8 cellular contexts compared by ENCODE assay signal in the genomic region with DNA sequence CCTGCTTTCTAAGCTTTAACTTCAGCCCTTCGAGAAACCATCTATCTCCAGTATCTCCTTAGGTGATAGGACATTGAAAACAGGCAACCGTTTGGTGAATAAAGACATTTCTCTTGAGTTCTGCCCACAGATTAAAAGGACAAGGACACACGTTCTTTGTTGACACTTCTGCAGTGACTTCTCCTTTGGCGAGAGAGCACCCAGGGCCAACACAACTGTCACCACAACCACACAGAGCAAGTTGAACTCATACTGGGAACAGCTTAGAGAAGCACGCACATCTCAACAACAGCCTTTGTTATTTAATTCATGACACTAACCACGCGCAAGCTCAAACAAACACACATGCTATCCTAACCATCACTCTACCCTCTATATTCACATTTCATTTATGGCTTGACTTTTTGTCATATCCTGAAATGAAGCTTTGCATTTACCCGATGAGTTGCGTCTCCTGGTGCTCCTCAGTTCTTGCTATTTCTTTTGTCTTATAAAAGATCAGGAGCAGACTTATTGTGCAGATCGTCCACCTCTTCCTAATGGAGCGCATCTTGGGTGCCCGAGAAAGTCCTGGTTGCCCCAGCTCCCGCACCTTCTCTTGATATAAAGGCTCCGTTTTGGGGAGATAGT. TPM values are rescaled to one million over a fixed set of nuclear protein-coding genes. Genes with fewer than 3 reads are reported as not detected.
DNase-seq lines count a peak whose midpoint lies in the region; ATAC-seq and TF ChIP-seq lines count a peak whose summit lies in the region.

No MANE protein-coding gene starts in this region.

- H2AFZ ChIP-seq in H9 (ENCODE audit: low read length): no peak overlapping the region

- no peak overlapping the region for H4K8ac ChIP-seq in H9 (replicated peaks; ENCODE audit: insufficient read length, low read depth, low read length)

- H3K9me3 Mint-ChIP-seq in H9 (no peaks in the 10 kb centered on the region; a peak in 1 of 5 replicates), brain (peaks cover 0 to 4% (median 0%) of the 10 kb centered on the region in 5 experiments)

- peak overlapping the region; percentile 44 to 66 for H3K4me3 ChIP-seq in Panc1 (ENCODE audit: low read depth in 2 of 2, low read length in 2 of 2)

- CTCF ChIA-PET in Panc1 (lab: Charles Lee): no interaction called here

- H3K9me3 ChIP-seq in H9 (ENCODE audit: control insufficient read depth, low read depth, low read length): no peaks in the 10 kb centered on the region
- no peaks in the 10 kb centered on the region for H3K9me3 ChIP-seq in Panc1 (ENCODE audit: control insufficient read depth, insufficient read depth, low read depth, low read length)

- no peaks in the 10 kb centered on the region for H4K20me1 ChIP-seq in H9 (ENCODE audit: control insufficient read depth, insufficient read depth, insufficient read length)

- H3K4me1 Mint-ChIP-seq in H9 (peaks cover 34 to 36% of the 10 kb centered on the region in 2 experiments), brain (peaks cover 44% of the 10 kb centered on the region)

- H3K79me1 ChIP-seq in H9 (ENCODE audit: insufficient read depth, low read depth, low read length, poor library complexity, severe bottlenecking): no peaks in the 10 kb centered on the region

- H3K4ac ChIP-seq in H9 (ENCODE audit: low read depth, low read length): no peak overlapping the region

- H3K4me2 ChIP-seq in H9 (ENCODE audit: insufficient read depth, insufficient read length, low read length): peak overlapping the region; percentile 99

- H2BK120ac ChIP-seq in H9 (ENCODE audit: low read depth, low read length, poor library complexity, severe bottlenecking): no peak overlapping the region

- H3T11ph ChIP-seq in H9 (ENCODE audit: low read length): no peak overlapping the region

- no peak overlapping the region for H2AK5ac ChIP-seq in H9 (ENCODE audit: insufficient read length, low read length)

- H3K23ac ChIP-seq in H9 (ENCODE audit: insufficient read length, low read depth, low read length): no peak overlapping the region

- H2BK20ac ChIP-seq in H9 (ENCODE audit: low read depth, low read length, poor library complexity, severe bottlenecking): no peak overlapping the region

- no peak overlapping the region for H4K5ac ChIP-seq in H9 (ENCODE audit: insufficient read length, low read depth, low read length)

- WGBS in H9 (ENCODE audit: extremely low coverage, insufficient read length, low lambda C conversion rate): no CpG with 5 or more reads among the region's 14 CpGs

- DNase-seq in H9 (peak; percentile 44), Panc1 (ENCODE audit: low read depth, low spot score) (no peak), HuH-7.5 (ENCODE audit: low spot score) (no peak), cerebellar cortex (ENCODE audit: low spot score) (no peak)
- DNase-seq in stimulated activated naive CD4-positive, alpha-beta T cell (lab: John Stamatoyannopoulos, UW): peak in 5 of 6 experiments; percentile 1 to 78 (median 50)

- POLR2A ChIA-PET in Panc1 (lab: Charles Lee): interaction anchor here (0.6 kb wide), 1 partner anchor 1265 kb away, joined by 3 read pairs; no protein-coding TSS in a partner anchor

- no TSS peak for BruUV-seq in Panc1 (replicated peaks; lab: Mats Ljungman, UMichigan)

- no peak overlapping the region for H3K9ac ChIP-seq in H9 (ENCODE audit: extremely low read depth, insufficient read length, low read length)

- H3K79me2 ChIP-seq in H9 (ENCODE audit: insufficient read depth, low read length): no peaks in the 10 kb centered on the region

- peaks cover 16% of the 10 kb centered on the region for H3K23me2 ChIP-seq in H9 (ENCODE audit: insufficient read length, low read depth, low read length, poor library complexity, severe bottlenecking)

- H3K36me3 Mint-ChIP-seq in H9 (ENCODE audit: insufficient read depth in 1 of 3, low read depth in 3 of 3) (no peaks in the 10 kb centered on the region; a peak in 1 of 7 replicates), brain (no peaks in the 10 kb centered on the region)

- no peak for ATAC-seq in Panc1
- ATAC-seq in GM21381 (IDR thresholded peaks at IDR 0.05; ENCODE audit: unreplicated experiment): no peak

- H3K27me3 ChIP-seq in H9 (ENCODE audit: insufficient read depth, low read length): peaks cover 40% of the 10 kb centered on the region
- H3K27me3 ChIP-seq in Panc1 (ENCODE audit: control insufficient read depth, insufficient read depth, low read length): peaks cover 21% of the 10 kb centered on the region
- H3K27me3 ChIP-seq in layer of hippocampus (ENCODE audit: control insufficient read depth, insufficient read depth, low read length): peaks cover 4% of the 10 kb centered on the region

- H3K4me1 ChIP-seq in H9 (ENCODE audit: insufficient read depth, low read length) (peaks cover 2% of the 10 kb centered on the region; the same call in 1 of the 2 replicates), Panc1 (ENCODE audit: control insufficient read depth, insufficient read depth, low read length) (peaks cover 4% of the 10 kb centered on the region)

- H3K4me3 Mint-ChIP-seq in H9: peak overlapping the region; percentile 70 to 91
- peak overlapping the region; percentile 90 to 97 (median 94) for H3K4me3 Mint-ChIP-seq in brain

- H3K56ac ChIP-seq in H9 (ENCODE audit: insufficient read length, low read depth, low read length): no peak overlapping the region

- no peak overlapping the region for H2BK5ac ChIP-seq in H9 (ENCODE audit: insufficient read length, low read length)

- TF ChIP-seq CTCF in H9 (conservative IDR thresholded peaks at IDR 0.05) (no peak), Panc1 (IDR thresholded peaks at IDR 0.05) (no peak), brain (conservative IDR thresholded peaks at IDR 0.05) (peak in 1 of 2 experiments; percentile 4)

- in situ Hi-C loops in Panc1 (cut with HindIII; ENCODE audit: low pct_unique_long_range_greater_than_20kb, low sequenced_read_pairs): no loop called here

- no peak overlapping the region for H4K91ac ChIP-seq in H9 (ENCODE audit: insufficient read length, low read depth, low read length)

- H3K18ac ChIP-seq in H9 (ENCODE audit: insufficient read length, low read depth, low read length): no peak overlapping the region

- H2BK15ac ChIP-seq in H9 (ENCODE audit: low read depth, low read length): no peak overlapping the region

- H3K36me3 ChIP-seq in Panc1 (ENCODE audit: control insufficient read depth, insufficient read depth, low read length): no peaks in the 10 kb centered on the region

- intact Hi-C loops in Panc1 (cut with micrococcal nuclease; ENCODE audit: unreplicated experiment): no loop called here

- H3K27me3 Mint-ChIP-seq in H9 (ENCODE audit: low read depth): peaks cover 92% of the 10 kb centered on the region
- peaks cover 43% of the 10 kb centered on the region for H3K27me3 Mint-ChIP-seq in brain

- H3K27ac Mint-ChIP-seq in H9 (no peak overlapping the region), brain (peak overlapping the region; percentile 44 to 97 (median 95))

- H2BK12ac ChIP-seq in H9 (ENCODE audit: insufficient read length, low read depth, low read length): no peak overlapping the region

- H3K27ac ChIP-seq in H9 (ENCODE audit: insufficient read length, low read depth, low read length) (no peak overlapping the region), Panc1 (ENCODE audit: low read length) (no peak overlapping the region), layer of hippocampus (ENCODE audit: low read depth, low read length) (peak overlapping the region; percentile 5)

- no peak overlapping the region for H3K14ac ChIP-seq in H9 (ENCODE audit: insufficient read depth, low read length)

RNA-seq across cellular contexts. Expression of a gene that starts 0.6 kb away (rescaled TPM):
- total RNA-seq in H9 (2021) (not detected in 2 replicates), Panc1 (2021; ENCODE audit: unreplicated experiment) (0.41 TPM)
- 0.34 TPM for polyA plus RNA-seq in Panc1 (2012; ENCODE audit: insufficient read length)
- 3.1 TPM for polyA plus RNA-seq in brain (ENCODE audit: insufficient read depth, low read depth, low replicate concordance)

Comparison
In these comparisons a context has a peak if more than half of its experiments do, and no peak if none do; other contexts are left out.
1. DNase-seq: peak in H9 (single experiment) and stimulated activated naive CD4-positive, alpha-beta T cell (5 of 6); none in Panc1 (single experiment), HuH-7.5 (single experiment) and cerebellar cortex (single experiment).
2. H3K27ac Mint-ChIP-seq: peak in brain (5 of 5); none in H9 (0 of 3).